8 cellular contexts compared by ENCODE assay signal in the genomic region with DNA sequence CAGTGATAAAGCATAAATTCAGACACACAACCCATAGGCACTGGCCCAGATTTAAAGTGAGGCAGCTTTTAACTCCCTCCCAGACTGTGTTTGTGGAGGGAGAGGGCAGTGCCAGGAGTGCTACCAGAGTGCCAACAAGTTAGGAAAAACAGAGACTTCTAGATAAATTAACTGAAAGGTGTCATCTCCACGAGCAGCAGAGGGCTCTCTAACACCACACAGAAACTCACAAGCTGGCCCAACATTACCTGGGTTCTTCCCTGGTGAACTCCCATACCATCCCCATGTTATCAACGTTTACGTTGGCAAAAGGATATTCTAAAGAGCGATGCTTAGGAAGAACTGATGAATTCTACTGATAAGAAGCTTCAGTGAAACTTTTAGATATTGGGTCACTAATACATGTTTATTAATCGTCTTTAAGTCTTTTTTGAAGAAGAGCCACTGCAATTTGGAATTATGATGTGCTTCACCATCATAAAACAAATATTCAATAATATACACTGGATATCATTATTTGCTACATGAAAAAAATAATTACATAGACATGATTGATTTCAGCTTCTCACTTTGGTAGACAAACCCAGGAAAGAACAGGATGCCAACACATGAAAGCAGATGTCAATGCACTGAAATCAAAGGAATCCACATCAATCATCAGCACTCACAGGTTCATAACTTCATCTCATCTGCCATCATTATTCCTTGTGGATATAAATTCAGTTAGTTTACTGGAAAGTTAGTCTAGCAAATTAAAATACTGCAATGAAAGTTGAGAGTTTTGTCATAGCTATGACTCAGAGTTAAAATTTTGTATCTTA.
DNase-seq lines count a peak whose midpoint lies in the region; ATAC-seq, FAIRE-seq and TF ChIP-seq lines count a peak whose summit lies in the region.

No MANE protein-coding gene starts in this region.

- peak; percentile 75 for TF ChIP-seq CTCF in bronchial epithelial cell (IDR thresholded peaks at IDR 0.05; ENCODE audit: insufficient read depth, low read length, severe bottlenecking)

- peak; percentile 47 for DNase-seq in activated gamma-delta T cell treated with Interleukin-2 at 50 U/mL for 16 hours
- no peak for DNase-seq in activated gamma-delta T cell (lab: John Stamatoyannopoulos, UW)
- DNase-seq in NCI-H1092 treated with DMSO at 0.1 percent for 48 hours (lab: John Stamatoyannopoulos, UW) = peak; percentile 84
- peak; percentile 42 for DNase-seq in SW480 (ENCODE audit: low spot score)
- peak; percentile 68 for DNase-seq in bronchial epithelial cell (ENCODE audit: low read depth)
- DNase-seq in left colon = peak; percentile 51 to 61
- DNase-seq in stimulated activated CD8-positive, alpha-beta memory T cell treated with anti-CD3 and anti-CD28 coated beads, Interleukin-15, amount 100 ng/mL, for 1 hour (ENCODE audit: low read depth) = peak; percentile 1

- FAIRE-seq in bronchial epithelial cell (lab: Jason Lieb, UNC) = peak; percentile 84

- no peaks in the 10 kb centered on the region for H3K36me3 ChIP-seq in bronchial epithelial cell (ENCODE audit: control insufficient read depth, insufficient read depth, low read length)

- H3K27me3 ChIP-seq in bronchial epithelial cell (ENCODE audit: control insufficient read depth, insufficient read depth, low read length) = no peaks in the 10 kb centered on the region

- H3K4me3 ChIP-seq in bronchial epithelial cell (ENCODE audit: low read depth, low read length) = no peak overlapping the region

- intact Hi-C loops in left colon (cut with DNase I, micrococcal nuclease) = loop anchor here (5.0 to 10.0 kb wide), 2 partner anchors 206 to 208 kb away; no protein-coding TSS in a partner anchor

- ATAC-seq in left colon = peak; percentile 36
- no peak for ATAC-seq in HG03521 (IDR thresholded peaks at IDR 0.05; ENCODE audit: unreplicated experiment)
